Comparison of ENCODE assay signal across 13 cellular contexts in genomic region chr1:92537333-92537884, GRCh38. TPM values are rescaled to one million over a fixed set of nuclear protein-coding genes. Genes with fewer than 3 reads are reported as not detected.
DNase-seq lines count a peak whose midpoint lies in the region; ATAC-seq, FAIRE-seq and TF ChIP-seq lines count a peak whose summit lies in the region.
"Had no signal": no experiment of that assay in that cellular context is flagged by ENCODE, and none has a peak within 500 bp of the region (broad histone marks: within the 10 kb centered on the region; RNA-seq: fewer than 3 reads in every experiment).

No MANE protein-coding gene starts in this region.

- peak overlapping the region; percentile 49 for H3K9ac ChIP-seq in OCI-LY3 (ENCODE audit: low read length)
- H3K9ac ChIP-seq in K562 (ENCODE audit: insufficient read depth in 1 of 2, low read depth in 2 of 2, low read length in 2 of 2): no peak overlapping the region
- H3K9ac ChIP-seq in smooth muscle cell (ENCODE audit: low read depth): no peak overlapping the region

- H2AFZ ChIP-seq in OCI-LY3 (ENCODE audit: low read depth, low read length): no peak overlapping the region
- no peak overlapping the region for H2AFZ ChIP-seq in K562 (ENCODE audit: low read depth, low read length)
- no peak overlapping the region for H2AFZ ChIP-seq in smooth muscle cell (ENCODE audit: low read depth)

- H3K27ac ChIP-seq in OCI-LY3 (ENCODE audit: low read length) (peak overlapping the region; percentile 67), K562 (ENCODE audit: extremely low read depth, low read depth, low read length) (no peak overlapping the region), smooth muscle cell (ENCODE audit: low read depth) (peak overlapping the region; percentile 0)
- H3K27ac ChIP-seq: left ventricle myocardium inferior had no signal

- no peaks in the 10 kb centered on the region for H3K9me1 ChIP-seq in K562 (ENCODE audit: control insufficient read depth, insufficient read depth, low read length)

- no peak for TF ChIP-seq EP300 in K562 (IDR thresholded peaks at IDR 0.05; ENCODE audit: low read length)

- no peak for TF ChIP-seq CTCF in OCI-LY3 (IDR thresholded peaks at IDR 0.05; ENCODE audit: low read depth, low read length)
- TF ChIP-seq CTCF in K562 (IDR thresholded peaks at IDR 0.05 in 2 of 3, conservative IDR thresholded peaks at IDR 0.05 in 1 of 3; ENCODE audit: insufficient read depth in 2 of 3, low read depth in 1 of 3, low read length in 3 of 3): no peak
- TF ChIP-seq CTCF in smooth muscle cell (IDR thresholded peaks at IDR 0.05; ENCODE audit: borderline replicate concordance, insufficient read depth, poor library complexity, severe bottlenecking): no peak

- POLR2A ChIA-PET in activated CD4-positive, alpha-beta T cell treated with anti-CD3 and anti-CD28 coated beads, Interleukin-2, amount 10 ng/mL, durations not matched to agents 7 days and 5 days (lab: Charles Lee): interaction anchor here (0.5 to 3.1 kb wide), 4 partner anchors 11 to 55 kb away, joined by 3 to 35 read pairs (median 3); partner anchors contain the start of gene GFI1
- POLR2A ChIA-PET in K562 (lab: Yijun Ruan, JAX): interaction anchor here (0.5 kb wide), 1 partner anchor 129 kb away, joined by 3 read pairs; no protein-coding TSS in a partner anchor

- CTCF ChIA-PET in activated CD4-positive, alpha-beta T cell treated with anti-CD3 and anti-CD28 coated beads, Interleukin-2, amount 10 ng/mL, durations not matched to agents 7 days and 5 days (lab: Charles Lee): interaction anchor here (0.7 to 2.5 kb wide), 13 partner anchors 8 to 69 kb away, joined by 3 to 22 read pairs (median 3); partner anchors contain the start of gene GFI1
- CTCF ChIA-PET in K562 (lab: Yijun Ruan, JAX; ENCODE audit: low intra/inter-chr PET ratio): no interaction called here

- H4K20me1 ChIP-seq in OCI-LY3 (ENCODE audit: insufficient read depth, low read length) (no peaks in the 10 kb centered on the region), K562 (replicated peaks; ENCODE audit: control insufficient read depth, insufficient read depth, low read length) (no peaks in the 10 kb centered on the region), smooth muscle cell (ENCODE audit: low read depth) (peaks cover 21% of the 10 kb centered on the region)

- no TSS peak for BruUV-seq in K562 (replicated peaks; lab: Mats Ljungman, UMichigan)

- FAIRE-seq in K562 (lab: Jason Lieb, UNC): no peak

- peak overlapping the region; percentile 91 for H3K27ac Mint-ChIP-seq in activated CD4-positive, alpha-beta T cell treated with anti-CD3 and anti-CD28 coated beads, Interleukin-2, amount 10 ng/mL, durations not matched to agents 7 days and 5 days

- peaks cover 13% of the 10 kb centered on the region for H3K9me3 Mint-ChIP-seq in activated CD4-positive, alpha-beta T cell treated with anti-CD3 and anti-CD28 coated beads, Interleukin-2, amount 10 ng/mL, durations not matched to agents 7 days and 5 days

- H3K4me3 ChIP-seq in OCI-LY3 (ENCODE audit: low read length): peak overlapping the region; percentile 56
- no peak overlapping the region for H3K4me3 ChIP-seq in K562
- H3K4me3 ChIP-seq in smooth muscle cell: no peak overlapping the region
- H3K4me3 ChIP-seq: left ventricle myocardium inferior, stomach had no signal

- TF ChIP-seq RAD21 in K562 (CRISPR knock-in tag; conservative IDR thresholded peaks at IDR 0.05 in 1 of 2, IDR thresholded peaks at IDR 0.05 in 1 of 2): no peak

- no peaks in the 10 kb centered on the region for H3K36me3 ChIP-seq in OCI-LY3 (replicated peaks; ENCODE audit: low read depth, low read length)
- no peaks in the 10 kb centered on the region for H3K36me3 ChIP-seq in K562 (ENCODE audit: control insufficient read depth, insufficient read depth, low read length)
- H3K36me3 ChIP-seq in smooth muscle cell (ENCODE audit: low read depth): no peaks in the 10 kb centered on the region
- H3K36me3 ChIP-seq: stomach had no signal

- TF ChIP-seq POLR2A in K562 (conservative IDR thresholded peaks at IDR 0.05): no peak

- H3K79me2 ChIP-seq in OCI-LY3 (ENCODE audit: low read length): no peaks in the 10 kb centered on the region
- H3K79me2 ChIP-seq in K562 (ENCODE audit: control insufficient read depth, insufficient read depth, low read length): no peaks in the 10 kb centered on the region
- H3K79me2 ChIP-seq in smooth muscle cell (ENCODE audit: low read depth): no peaks in the 10 kb centered on the region

- peaks cover 41% of the 10 kb centered on the region for H3K36me3 Mint-ChIP-seq in activated CD4-positive, alpha-beta T cell treated with anti-CD3 and anti-CD28 coated beads, Interleukin-2, amount 10 ng/mL, durations not matched to agents 7 days and 5 days (ENCODE audit: low read depth)

- DNase-seq in activated CD4-positive, alpha-beta T cell treated with anti-CD3 and anti-CD28 coated beads, Interleukin-2, amount 10 ng/mL, durations not matched to agents 7 days and 5 days: no peak
- no peak for DNase-seq in activated CD4-positive, alpha-beta T cell treated with anti-CD3 and anti-CD28 coated beads, Interleukin-2, amount 50 U/mL, for 1 hour
- DNase-seq in K562 (ENCODE audit: extremely low read depth in 1 of 4, low spot score in 3 of 4) (no peak), smooth muscle cell (lab: John Stamatoyannopoulos, UW; ENCODE audit: unreplicated experiment) (no peak), NCI-H146 (lab: John Stamatoyannopoulos, UW) (no peak), NCI-H2196 (lab: John Stamatoyannopoulos, UW; ENCODE audit: unreplicated experiment) (no peak)
- DNase-seq: activated CD4-positive, alpha-beta T cell treated with anti-CD3 and anti-CD28 coated beads, Interleukin-2, amount 50 U/mL, for 48 hours; left ventricle myocardium inferior; NCI-H1694 treated with DMSO at 0.1 percent for 48 hours; NCI-H526 treated with DMSO at 0.1 percent for 48 hours; stomach had no signal

- H3K27me3 ChIP-seq in OCI-LY3 (ENCODE audit: low read depth, low read length) (no peaks in the 10 kb centered on the region), K562 (ENCODE audit: control insufficient read depth in 2 of 2, insufficient read depth in 2 of 2, low read length in 2 of 2) (no peaks in the 10 kb centered on the region), smooth muscle cell (ENCODE audit: low read depth) (no peaks in the 10 kb centered on the region)
- H3K27me3 ChIP-seq: stomach had no signal

- H3K9me3 ChIP-seq in OCI-LY3 (ENCODE audit: insufficient read depth, low read length) (no peaks in the 10 kb centered on the region), K562 (replicated peaks; ENCODE audit: control insufficient read depth, insufficient read depth, low read depth, low read length) (no peaks in the 10 kb centered on the region), smooth muscle cell (replicated peaks; ENCODE audit: low read depth) (peaks cover 4% of the 10 kb centered on the region)
- H3K9me3 ChIP-seq: stomach had no signal

- WGBS in K562 (ENCODE audit: insufficient coverage, low coverage, missing lambda C conversion rate): 17% methylated on average over 1 of the region's 1 CpG
- 85% methylated on average over 1 of the region's 1 CpG for WGBS in smooth muscle cell (ENCODE audit: low lambda C conversion rate)

- ATAC-seq in K562: no peak
- no peak for ATAC-seq in GM19023 (IDR thresholded peaks at IDR 0.05; ENCODE audit: unreplicated experiment)

- in situ Hi-C loops in K562 (cut with MboI): no loop called here

- H3K4me1 Mint-ChIP-seq in activated CD4-positive, alpha-beta T cell treated with anti-CD3 and anti-CD28 coated beads, Interleukin-2, amount 10 ng/mL, durations not matched to agents 7 days and 5 days: peaks cover 78% of the 10 kb centered on the region

- H3K27me3 Mint-ChIP-seq in activated CD4-positive, alpha-beta T cell treated with anti-CD3 and anti-CD28 coated beads, Interleukin-2, amount 10 ng/mL, durations not matched to agents 7 days and 5 days: no peaks in the 10 kb centered on the region

- no peaks in the 10 kb centered on the region for H3F3A ChIP-seq in smooth muscle cell (ENCODE audit: low read depth)

- H3K4me2 ChIP-seq in OCI-LY3 (ENCODE audit: low read length): peak overlapping the region; percentile 72
- H3K4me2 ChIP-seq in K562 (ENCODE audit: insufficient read depth, low read length): no peak overlapping the region
- H3K4me2 ChIP-seq in smooth muscle cell: peak overlapping the region; percentile 6

- peak overlapping the region; percentile 60 for H3K4me3 Mint-ChIP-seq in activated CD4-positive, alpha-beta T cell treated with anti-CD3 and anti-CD28 coated beads, Interleukin-2, amount 10 ng/mL, durations not matched to agents 7 days and 5 days

- intact Hi-C loops in K562 (cut with micrococcal nuclease): no loop called here

- H3K4me1 ChIP-seq in OCI-LY3 (ENCODE audit: low read length): peaks cover 30% of the 10 kb centered on the region
- no peaks in the 10 kb centered on the region; a peak in 1 of 5 replicates for H3K4me1 ChIP-seq in K562 (replicated peaks in 1 of 2; ENCODE audit: control insufficient read depth in 2 of 2, insufficient read depth in 2 of 2, low read length in 2 of 2)
- no peaks in the 10 kb centered on the region for H3K4me1 ChIP-seq in smooth muscle cell (ENCODE audit: low read depth)

TF ChIP-seq in K562, 482 proteins besides CTCF, POLR2A, EP300 and RAD21 (continues in another document):
- no peak for TF ChIP-seq ZNF121 (CRISPR knock-in tag; conservative IDR thresholded peaks at IDR 0.05)
- TF ChIP-seq NCOA2 (IDR thresholded peaks at IDR 0.05; ENCODE audit: partially characterized antibody in 2 of 2): no peak
- TF ChIP-seq TCF7 (IDR thresholded peaks at IDR 0.05; ENCODE audit: borderline replicate concordance): no peak

RNA-seq across cellular contexts. Expression of gene GFI1, which starts 50.7 kb away (rescaled TPM):
- total RNA-seq in activated CD4-positive, alpha-beta T cell treated with anti-CD3 and anti-CD28 coated beads, Interleukin-2, amount 10 ng/mL, durations not matched to agents 7 days and 5 days: 10 to 100 TPM; 47.8 to 49.6 TPM
- 1.2 and 1.3 TPM in 2 replicates for total RNA-seq in K562 (2011; cell fraction: chromatin; rRNA removed; ENCODE audit: low replicate concordance)
- 0.53 and 1.5 TPM in 2 replicates for total RNA-seq in K562 (2011; cell fraction: nucleolus; rRNA removed)
- total RNA-seq in K562 (2011; cell fraction: nucleoplasm; rRNA removed): 0.38 and 0.51 TPM in 2 replicates
- total RNA-seq in K562 (2014; rRNA removed) (0.36 and 0.53 TPM in 2 replicates), K562 (2014; rRNA removed; fragmentation: Illumina TruSeq; extraction: Trizol) (0.29 and 0.36 TPM in 2 replicates), K562 (2015; rRNA removed; fragmentation: Illumina TruSeq; extraction: Trizol) (0.87 and 1.2 TPM in 2 replicates), K562 (2021) (0.66 and 0.85 TPM in 2 replicates), smooth muscle cell (0.13 and 0.40 TPM in 2 replicates)
- polyA plus RNA-seq in K562 (2011; rRNA removed) (0.93 and 1.2 TPM in 2 replicates), K562 (2014; fragmentation: Illumina TruSeq; extraction: Trizol) (0.40 and 0.46 TPM in 2 replicates), K562 (2014; fragmentation: Nextera tagmentation; extraction: Ambion mirVana) (under 1 TPM; 0.07 to 0.13 TPM), K562 (2014; rRNA removed) (0.45 and 0.68 TPM in 2 replicates), smooth muscle cell (not detected in 2 replicates)
- 0.67 and 0.84 TPM in 2 replicates for polyA plus RNA-seq in K562 (2011; cell fraction: cytosol; rRNA removed)
- polyA plus RNA-seq in K562 (2011; cell fraction: nucleus; rRNA removed): 2.8 and 4.6 TPM in 2 replicates
- 1.1 and 3.8 TPM in 2 replicates for polyA plus RNA-seq in K562 (2012)
- 0.60 and 1.1 TPM in 2 replicates for polyA minus RNA-seq in K562 (2011; rRNA and poly(A)+ RNA removed)
- polyA minus RNA-seq in K562 (2011; cell fraction: cytosol; rRNA and poly(A)+ RNA removed): 0.57 TPM in 1 of 2 replicates, not detected in the other
- polyA minus RNA-seq in K562 (2011; cell fraction: nucleus; rRNA and poly(A)+ RNA removed): 0.67 and 1.6 TPM in 2 replicates

Comparison
In these comparisons a context has a peak if more than half of its experiments do, and no peak if none do; other contexts are left out.
1. RNA of gene GFI1, which starts 50.7 kb away (total RNA-seq): 47.8 to 49.6 TPM in activated CD4-positive, alpha-beta T cell treated with anti-CD3 and anti-CD28 coated beads, Interleukin-2, amount 10 ng/mL, durations not matched to agents 7 days and 5 days; 0.29 to 1.5 TPM in K562 and 0.13 to 0.40 TPM in smooth muscle cell; every median in the first group is over 10 times any median in the second.